In genomic region chr14:97005908-97006307, GRCh38 we compare ENCODE assay signal across 16 cellular contexts.
DNase-seq lines count a peak whose midpoint lies in the region; ATAC-seq and TF ChIP-seq lines count a peak whose summit lies in the region.
"Had no signal": no experiment of that assay in that cellular context is flagged by ENCODE, and none has a peak within 500 bp of the region (broad histone marks: within the 10 kb centered on the region; RNA-seq: fewer than 3 reads in every experiment).

No MANE protein-coding gene starts in this region.

- no peak for TF ChIP-seq CTCF in brain (conservative IDR thresholded peaks at IDR 0.05)
- TF ChIP-seq CTCF in breast epithelium (IDR thresholded peaks at IDR 0.05), result no peak
- TF ChIP-seq CTCF in gastrocnemius medialis (IDR thresholded peaks at IDR 0.05 in 4 of 5, conservative IDR thresholded peaks at IDR 0.05 in 1 of 5), result no peak

- H3K4me1 ChIP-seq in breast epithelium, result no peaks in the 10 kb centered on the region
- H3K4me1 ChIP-seq in gastrocnemius medialis, result no peaks in the 10 kb centered on the region
- H3K4me1 ChIP-seq: A549, Caco-2 had no signal

- H3K27ac ChIP-seq in breast epithelium, result no peak overlapping the region
- no peak overlapping the region for H3K27ac ChIP-seq in gastrocnemius medialis
- H3K27ac ChIP-seq: 22Rv1, A549, C4-2B, HL-60 had no signal

- H3K36me3 Mint-ChIP-seq in brain, result no peaks in the 10 kb centered on the region

- no peak overlapping the region for H3K4me3 ChIP-seq in breast epithelium
- H3K4me3 ChIP-seq in gastrocnemius medialis, result no peak overlapping the region
- H3K4me3 ChIP-seq: A549 had no signal

- peak; percentile 43 for DNase-seq in NCI-H82 (lab: John Stamatoyannopoulos, UW)
- no peak for DNase-seq in NCI-H82 treated with DMSO at 0.1 percent for 48 hours (lab: John Stamatoyannopoulos, UW; ENCODE audit: unreplicated experiment)
- peak; percentile 11 for DNase-seq in left kidney (ENCODE audit: low read depth, low spot score)
- DNase-seq in central memory CD4-positive, alpha-beta T cell, result no peak
- DNase-seq in breast epithelium (ENCODE audit: low spot score in 2 of 2), result no peak
- no peak for DNase-seq in activated gamma-delta T cell (lab: John Stamatoyannopoulos, UW)
- no peak for DNase-seq in gastrocnemius medialis
- DNase-seq: AML-193; Caco-2; CD4-positive, alpha-beta T cell; HCEC 1CT had no signal

- peaks cover 8% of the 10 kb centered on the region for H3K4me1 Mint-ChIP-seq in brain

- H3K4me3 Mint-ChIP-seq in brain, result no peak overlapping the region
- H3K4me3 Mint-ChIP-seq: CD4-positive, alpha-beta T cell had no signal

- peak overlapping the region in 4 of 5 experiments; percentile 17 to 88 (median 25) for H3K27ac Mint-ChIP-seq in brain
- H3K27ac Mint-ChIP-seq: CD4-positive, alpha-beta T cell had no signal

- in situ Hi-C loops in gastrocnemius medialis (cut with MboI; ENCODE audit: low sequenced_read_pairs in 4 of 4), result no loop called here

- H3K27me3 ChIP-seq in breast epithelium (peaks cover 0 to 15% of the 10 kb centered on the region in 2 donors), gastrocnemius medialis (no peaks in the 10 kb centered on the region)

- ATAC-seq in gastrocnemius medialis, result no peak
- ATAC-seq: A549 had no signal

- H3K36me3 ChIP-seq in breast epithelium (no peaks in the 10 kb centered on the region), gastrocnemius medialis (no peaks in the 10 kb centered on the region)

- TF ChIP-seq POLR2A in breast epithelium (IDR thresholded peaks at IDR 0.05) (no peak), gastrocnemius medialis (IDR thresholded peaks at IDR 0.05) (no peak)

- intact Hi-C loops in breast epithelium (cut with DNase I; ENCODE audit: low total_unique reads), result no loop called here
- intact Hi-C loops in gastrocnemius medialis (cut with DNase I; ENCODE audit: low total_unique reads), result no loop called here

- H3K9me3 ChIP-seq in breast epithelium (peaks cover 0 to under 1% of the 10 kb centered on the region in 2 donors), gastrocnemius medialis (no peaks in the 10 kb centered on the region)
- H3K9me3 ChIP-seq: A549, Caco-2 had no signal

- H3K9me3 Mint-ChIP-seq in brain, result peaks cover 0 to 3% (median 3%) of the 10 kb centered on the region in 5 experiments

- no peaks in the 10 kb centered on the region for H3K27me3 Mint-ChIP-seq in brain

Comparison
In these comparisons a context has a peak if more than half of its experiments do, and no peak if none do; other contexts are left out.
1. DNase-seq: peak in NCI-H82 (single experiment) and left kidney (single experiment); none in NCI-H82 treated with DMSO at 0.1 percent for 48 hours (single experiment), central memory CD4-positive, alpha-beta T cell (single experiment), breast epithelium (0 of 2), activated gamma-delta T cell (single experiment) and gastrocnemius medialis (0 of 2).